Comparison of ENCODE assay signal across 9 cellular contexts in genomic region chr6:9250852-9251251, GRCh38.
A peak's percentile ranks its signal among the peaks of the same experiment; 100 is the strongest.
DNase-seq lines count a peak whose midpoint lies in the region; ATAC-seq and TF ChIP-seq lines count a peak whose summit lies in the region.
"Had no signal": no experiment of that assay in that cellular context is flagged by ENCODE, and none has a peak within 500 bp of the region (broad histone marks: within the 10 kb centered on the region; RNA-seq: fewer than 3 reads in every experiment).

No MANE protein-coding gene starts in this region.

- TF ChIP-seq CTCF in AG04450 (IDR thresholded peaks at IDR 0.05; ENCODE audit: low read depth, low read length) (peak; percentile 65), HFF-Myc (IDR thresholded peaks at IDR 0.05; ENCODE audit: low read depth, low read length, missing control alignments) (peak; percentile 52)

- H3K4me1 Mint-ChIP-seq in stimulated activated naive CD8-positive, alpha-beta T cell treated with anti-CD3 and anti-CD28 coated beads, Interleukin-15, amount 100 ng/mL, for 72 hours, result no peaks in the 10 kb centered on the region

- no peak overlapping the region for H3K27ac Mint-ChIP-seq in stimulated activated naive CD8-positive, alpha-beta T cell treated with anti-CD3 and anti-CD28 coated beads, Interleukin-15, amount 100 ng/mL, for 72 hours
- H3K27ac Mint-ChIP-seq: activated naive CD8-positive, alpha-beta T cell had no signal

- no peaks in the 10 kb centered on the region for H3K27me3 ChIP-seq in AG04450 (ENCODE audit: control insufficient read depth, insufficient read depth, low read length)

- no peak overlapping the region for H3K27ac ChIP-seq in AG04450 (ENCODE audit: low read depth, low read length)

- no peaks in the 10 kb centered on the region for H3K9me3 Mint-ChIP-seq in stimulated activated naive CD8-positive, alpha-beta T cell treated with anti-CD3 and anti-CD28 coated beads, Interleukin-15, amount 100 ng/mL, for 72 hours

- no peak for ATAC-seq in HG03354 (IDR thresholded peaks at IDR 0.05; ENCODE audit: poor library complexity, severe bottlenecking, unreplicated experiment)
- ATAC-seq in stimulated activated naive CD8-positive, alpha-beta T cell treated with anti-CD3 and anti-CD28 coated beads, Interleukin-15, amount 100 ng/mL, for 72 hours, result no peak

- no peaks in the 10 kb centered on the region for H3K27me3 Mint-ChIP-seq in stimulated activated naive CD8-positive, alpha-beta T cell treated with anti-CD3 and anti-CD28 coated beads, Interleukin-15, amount 100 ng/mL, for 72 hours
- H3K27me3 Mint-ChIP-seq: activated naive CD8-positive, alpha-beta T cell had no signal

- H3K9me3 ChIP-seq in AG04450 (ENCODE audit: control insufficient read depth, insufficient read depth, low read length), result no peaks in the 10 kb centered on the region

- no peak overlapping the region for H3K4me3 ChIP-seq in AG04450 (ENCODE audit: low read depth, low read length)
- H3K4me3 ChIP-seq in HFF-Myc (replicated peaks; ENCODE audit: low read depth, low read length), result no peak overlapping the region

- peak; percentile 8 for DNase-seq in AG04450 (ENCODE audit: low read depth, low spot score)
- DNase-seq in HFF-Myc (ENCODE audit: extremely low read depth, low read depth), result peak; percentile 19
- DNase-seq in OCI-M1 (lab: John Stamatoyannopoulos, UW), result peak; percentile 33
- DNase-seq in fibroblast of peridontal ligament (ENCODE audit: extremely low read depth), result peak; percentile 1
- peak; percentile 18 for DNase-seq in putamen (ENCODE audit: low spot score)
- DNase-seq in stimulated activated CD4-positive, alpha-beta T cell treated with anti-CD3 and anti-CD28 coated beads, Interleukin-4, amount 100 ng/mL, for 4 hours, result no peak
- no peak for DNase-seq in stimulated activated naive CD8-positive, alpha-beta T cell treated with anti-CD3 and anti-CD28 coated beads, Interleukin-15, amount 100 ng/mL, for 72 hours

- CTCF ChIA-PET in AG04450 (lab: Charles Lee), result interaction anchor here (0.8 to 1.5 kb wide), 4 partner anchors 12 to 1179 kb away, joined by 3 to 7 read pairs (median 3); no protein-coding TSS in a partner anchor

- no peak overlapping the region for H3K4me3 Mint-ChIP-seq in stimulated activated naive CD8-positive, alpha-beta T cell treated with anti-CD3 and anti-CD28 coated beads, Interleukin-15, amount 100 ng/mL, for 72 hours
- H3K4me3 Mint-ChIP-seq: activated naive CD8-positive, alpha-beta T cell had no signal

- POLR2A ChIA-PET in AG04450 (lab: Yijun Ruan, JAX), result no interaction called here

Comparison
In these comparisons a context has a peak if more than half of its experiments do, and no peak if none do; other contexts are left out.
1. DNase-seq: peak in AG04450 (single experiment), HFF-Myc (single experiment), OCI-M1 (single experiment), fibroblast of peridontal ligament (single experiment) and putamen (single experiment); none in stimulated activated CD4-positive, alpha-beta T cell treated with anti-CD3 and anti-CD28 coated beads, Interleukin-4, amount 100 ng/mL, for 4 hours (0 of 2) and stimulated activated naive CD8-positive, alpha-beta T cell treated with anti-CD3 and anti-CD28 coated beads, Interleukin-15, amount 100 ng/mL, for 72 hours (0 of 2).